In the genomic region with DNA sequence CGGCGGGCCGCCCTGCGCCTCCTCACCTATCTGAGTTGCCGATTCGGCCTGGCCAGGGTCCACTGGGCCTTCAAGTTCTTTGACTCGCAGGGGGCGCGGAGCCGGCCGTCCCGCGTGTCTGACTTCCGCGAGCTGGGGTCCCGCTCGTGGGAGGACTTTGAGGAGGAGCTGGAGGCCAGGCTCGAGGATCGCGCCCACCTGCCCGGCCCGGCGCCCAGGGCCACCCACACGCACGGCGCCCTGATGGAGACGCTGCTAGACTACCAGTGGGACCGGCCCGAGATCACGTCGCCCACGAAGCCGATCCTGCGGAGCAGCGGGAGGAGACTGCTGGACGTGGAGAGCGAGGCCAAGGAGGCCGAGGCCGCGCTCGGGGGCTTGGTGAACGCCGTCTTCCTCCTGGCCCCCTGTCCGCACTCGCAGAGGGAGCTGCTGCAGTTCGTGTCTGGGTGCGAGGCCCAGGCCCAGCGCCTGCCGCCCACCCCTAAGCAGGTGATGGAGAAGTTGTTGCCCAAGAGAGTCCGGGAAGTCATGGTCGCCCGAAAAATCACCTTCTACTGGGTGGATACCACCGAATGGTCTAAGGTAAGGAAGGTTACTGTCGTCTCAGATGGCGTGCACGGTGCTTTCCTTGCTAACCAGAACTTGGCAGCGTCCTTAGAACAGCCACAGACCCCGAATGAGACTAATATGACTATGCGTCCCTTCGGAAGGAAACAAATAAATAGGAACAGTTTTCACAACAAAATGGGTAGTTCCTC, we compare ENCODE assay signal across 1 cellular context.
TF ChIP-seq lines count a peak whose summit lies in the region.

No MANE protein-coding gene starts in this region.

TF ChIP-seq in HEK293, 187 proteins besides CTCF, POLR2A, EP300 and RAD21 (continued from another document and continues in another):
- TF ChIP-seq, protein P1, sequence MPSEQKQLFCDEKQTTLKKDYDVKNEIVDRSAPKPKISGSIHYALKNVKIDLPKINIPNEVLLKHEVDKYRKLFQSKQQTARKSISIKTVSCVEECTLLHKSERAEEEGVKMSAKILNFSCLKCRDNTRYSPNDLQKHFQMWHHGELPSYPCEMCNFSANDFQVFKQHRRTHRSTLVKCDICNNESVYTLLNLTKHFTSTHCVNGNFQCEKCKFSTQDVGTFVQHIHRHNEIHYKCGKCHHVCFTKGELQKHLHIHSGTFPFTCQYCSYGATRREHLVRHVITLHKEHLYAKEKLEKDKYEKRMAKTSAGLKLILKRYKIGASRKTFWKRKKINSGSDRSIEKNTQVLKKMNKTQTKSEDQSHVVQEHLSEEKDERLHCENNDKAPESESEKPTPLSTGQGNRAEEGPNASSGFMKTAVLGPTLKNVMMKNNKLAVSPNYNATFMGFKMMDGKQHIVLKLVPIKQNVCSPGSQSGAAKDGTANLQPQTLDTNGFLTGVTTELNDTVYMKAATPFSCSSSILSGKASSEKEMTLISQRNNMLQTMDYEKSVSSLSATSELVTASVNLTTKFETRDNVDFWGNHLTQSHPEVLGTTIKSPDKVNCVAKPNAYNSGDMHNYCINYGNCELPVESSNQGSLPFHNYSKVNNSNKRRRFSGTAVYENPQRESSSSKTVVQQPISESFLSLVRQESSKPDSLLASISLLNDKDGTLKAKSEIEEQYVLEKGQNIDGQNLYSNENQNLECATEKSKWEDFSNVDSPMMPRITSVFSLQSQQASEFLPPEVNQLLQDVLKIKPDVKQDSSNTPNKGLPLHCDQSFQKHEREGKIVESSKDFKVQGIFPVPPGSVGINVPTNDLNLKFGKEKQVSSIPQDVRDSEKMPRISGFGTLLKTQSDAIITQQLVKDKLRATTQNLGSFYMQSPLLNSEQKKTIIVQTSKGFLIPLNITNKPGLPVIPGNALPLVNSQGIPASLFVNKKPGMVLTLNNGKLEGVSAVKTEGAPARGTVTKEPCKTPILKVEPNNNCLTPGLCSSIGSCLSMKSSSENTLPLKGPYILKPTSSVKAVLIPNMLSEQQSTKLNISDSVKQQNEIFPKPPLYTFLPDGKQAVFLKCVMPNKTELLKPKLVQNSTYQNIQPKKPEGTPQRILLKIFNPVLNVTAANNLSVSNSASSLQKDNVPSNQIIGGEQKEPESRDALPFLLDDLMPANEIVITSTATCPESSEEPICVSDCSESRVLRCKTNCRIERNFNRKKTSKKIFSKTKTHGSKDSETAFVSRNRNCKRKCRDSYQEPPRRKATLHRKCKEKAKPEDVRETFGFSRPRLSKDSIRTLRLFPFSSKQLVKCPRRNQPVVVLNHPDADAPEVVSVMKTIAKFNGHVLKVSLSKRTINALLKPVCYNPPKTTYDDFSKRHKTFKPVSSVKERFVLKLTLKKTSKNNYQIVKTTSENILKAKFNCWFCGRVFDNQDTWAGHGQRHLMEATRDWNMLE (tag by site-specific recombination; conservative IDR thresholded peaks at IDR 0.05; ENCODE audit: low read depth): no peak
- no peak for TF ChIP-seq ZNF621 (tag by site-specific recombination; IDR thresholded peaks at IDR 0.05)
- no peak for TF ChIP-seq ZNF560 (tag by site-specific recombination; IDR thresholded peaks at IDR 0.05; ENCODE audit: borderline replicate concordance)
- TF ChIP-seq, protein P2, sequence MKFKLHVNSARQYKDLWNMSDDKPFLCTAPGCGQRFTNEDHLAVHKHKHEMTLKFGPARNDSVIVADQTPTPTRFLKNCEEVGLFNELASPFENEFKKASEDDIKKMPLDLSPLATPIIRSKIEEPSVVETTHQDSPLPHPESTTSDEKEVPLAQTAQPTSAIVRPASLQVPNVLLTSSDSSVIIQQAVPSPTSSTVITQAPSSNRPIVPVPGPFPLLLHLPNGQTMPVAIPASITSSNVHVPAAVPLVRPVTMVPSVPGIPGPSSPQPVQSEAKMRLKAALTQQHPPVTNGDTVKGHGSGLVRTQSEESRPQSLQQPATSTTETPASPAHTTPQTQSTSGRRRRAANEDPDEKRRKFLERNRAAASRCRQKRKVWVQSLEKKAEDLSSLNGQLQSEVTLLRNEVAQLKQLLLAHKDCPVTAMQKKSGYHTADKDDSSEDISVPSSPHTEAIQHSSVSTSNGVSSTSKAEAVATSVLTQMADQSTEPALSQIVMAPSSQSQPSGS (tag by site-specific recombination; IDR thresholded peaks at IDR 0.05; ENCODE audit: low read depth): no peak
- no peak for TF ChIP-seq ZNF514 (tag by site-specific recombination; IDR thresholded peaks at IDR 0.05)
- TF ChIP-seq, protein P3, sequence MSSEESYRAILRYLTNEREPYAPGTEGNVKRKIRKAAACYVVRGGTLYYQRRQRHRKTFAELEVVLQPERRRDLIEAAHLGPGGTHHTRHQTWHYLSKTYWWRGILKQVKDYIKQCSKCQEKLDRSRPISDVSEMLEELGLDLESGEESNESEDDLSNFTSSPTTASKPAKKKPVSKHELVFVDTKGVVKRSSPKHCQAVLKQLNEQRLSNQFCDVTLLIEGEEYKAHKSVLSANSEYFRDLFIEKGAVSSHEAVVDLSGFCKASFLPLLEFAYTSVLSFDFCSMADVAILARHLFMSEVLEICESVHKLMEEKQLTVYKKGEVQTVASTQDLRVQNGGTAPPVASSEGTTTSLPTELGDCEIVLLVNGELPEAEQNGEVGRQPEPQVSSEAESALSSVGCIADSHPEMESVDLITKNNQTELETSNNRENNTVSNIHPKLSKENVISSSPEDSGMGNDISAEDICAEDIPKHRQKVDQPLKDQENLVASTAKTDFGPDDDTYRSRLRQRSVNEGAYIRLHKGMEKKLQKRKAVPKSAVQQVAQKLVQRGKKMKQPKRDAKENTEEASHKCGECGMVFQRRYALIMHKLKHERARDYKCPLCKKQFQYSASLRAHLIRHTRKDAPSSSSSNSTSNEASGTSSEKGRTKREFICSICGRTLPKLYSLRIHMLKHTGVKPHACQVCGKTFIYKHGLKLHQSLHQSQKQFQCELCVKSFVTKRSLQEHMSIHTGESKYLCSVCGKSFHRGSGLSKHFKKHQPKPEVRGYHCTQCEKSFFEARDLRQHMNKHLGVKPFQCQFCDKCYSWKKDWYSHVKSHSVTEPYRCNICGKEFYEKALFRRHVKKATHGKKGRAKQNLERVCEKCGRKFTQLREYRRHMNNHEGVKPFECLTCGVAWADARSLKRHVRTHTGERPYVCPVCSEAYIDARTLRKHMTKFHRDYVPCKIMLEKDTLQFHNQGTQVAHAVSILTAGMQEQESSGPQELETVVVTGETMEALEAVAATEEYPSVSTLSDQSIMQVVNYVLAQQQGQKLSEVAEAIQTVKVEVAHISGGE (tag by site-specific recombination; conservative IDR thresholded peaks at IDR 0.05; ENCODE audit: low read depth): no peak
- 0 out of 2 replicates have a peak, but pooled peaks have one; percentile 23 for TF ChIP-seq ZBTB7A (tag by site-specific recombination; IDR thresholded peaks at IDR 0.05; ENCODE audit: low read depth)
- TF ChIP-seq, protein P4, sequence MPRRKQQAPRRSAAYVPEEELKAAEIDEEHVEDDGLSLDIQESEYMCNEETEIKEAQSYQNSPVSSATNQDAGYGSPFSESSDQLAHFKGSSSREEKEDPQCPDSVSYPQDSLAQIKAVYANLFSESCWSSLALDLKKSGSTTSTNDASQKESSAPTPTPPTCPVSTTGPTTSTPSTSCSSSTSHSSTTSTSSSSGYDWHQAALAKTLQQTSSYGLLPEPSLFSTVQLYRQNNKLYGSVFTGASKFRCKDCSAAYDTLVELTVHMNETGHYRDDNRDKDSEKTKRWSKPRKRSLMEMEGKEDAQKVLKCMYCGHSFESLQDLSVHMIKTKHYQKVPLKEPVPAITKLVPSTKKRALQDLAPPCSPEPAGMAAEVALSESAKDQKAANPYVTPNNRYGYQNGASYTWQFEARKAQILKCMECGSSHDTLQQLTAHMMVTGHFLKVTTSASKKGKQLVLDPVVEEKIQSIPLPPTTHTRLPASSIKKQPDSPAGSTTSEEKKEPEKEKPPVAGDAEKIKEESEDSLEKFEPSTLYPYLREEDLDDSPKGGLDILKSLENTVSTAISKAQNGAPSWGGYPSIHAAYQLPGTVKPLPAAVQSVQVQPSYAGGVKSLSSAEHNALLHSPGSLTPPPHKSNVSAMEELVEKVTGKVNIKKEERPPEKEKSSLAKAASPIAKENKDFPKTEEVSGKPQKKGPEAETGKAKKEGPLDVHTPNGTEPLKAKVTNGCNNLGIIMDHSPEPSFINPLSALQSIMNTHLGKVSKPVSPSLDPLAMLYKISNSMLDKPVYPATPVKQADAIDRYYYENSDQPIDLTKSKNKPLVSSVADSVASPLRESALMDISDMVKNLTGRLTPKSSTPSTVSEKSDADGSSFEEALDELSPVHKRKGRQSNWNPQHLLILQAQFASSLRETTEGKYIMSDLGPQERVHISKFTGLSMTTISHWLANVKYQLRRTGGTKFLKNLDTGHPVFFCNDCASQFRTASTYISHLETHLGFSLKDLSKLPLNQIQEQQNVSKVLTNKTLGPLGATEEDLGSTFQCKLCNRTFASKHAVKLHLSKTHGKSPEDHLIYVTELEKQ (tag by site-specific recombination; IDR thresholded peaks at IDR 0.05; ENCODE audit: borderline replicate concordance): no peak
- TF ChIP-seq ZNF239 (tag by site-specific recombination; IDR thresholded peaks at IDR 0.05): peak; percentile 9; the same call in 1 of the 2 replicates
- no peak for TF ChIP-seq KLF10 (tag by site-specific recombination; IDR thresholded peaks at IDR 0.05)
- TF ChIP-seq IKZF3 (tag by site-specific recombination; IDR thresholded peaks at IDR 0.05): no peak
- TF ChIP-seq, protein P5, sequence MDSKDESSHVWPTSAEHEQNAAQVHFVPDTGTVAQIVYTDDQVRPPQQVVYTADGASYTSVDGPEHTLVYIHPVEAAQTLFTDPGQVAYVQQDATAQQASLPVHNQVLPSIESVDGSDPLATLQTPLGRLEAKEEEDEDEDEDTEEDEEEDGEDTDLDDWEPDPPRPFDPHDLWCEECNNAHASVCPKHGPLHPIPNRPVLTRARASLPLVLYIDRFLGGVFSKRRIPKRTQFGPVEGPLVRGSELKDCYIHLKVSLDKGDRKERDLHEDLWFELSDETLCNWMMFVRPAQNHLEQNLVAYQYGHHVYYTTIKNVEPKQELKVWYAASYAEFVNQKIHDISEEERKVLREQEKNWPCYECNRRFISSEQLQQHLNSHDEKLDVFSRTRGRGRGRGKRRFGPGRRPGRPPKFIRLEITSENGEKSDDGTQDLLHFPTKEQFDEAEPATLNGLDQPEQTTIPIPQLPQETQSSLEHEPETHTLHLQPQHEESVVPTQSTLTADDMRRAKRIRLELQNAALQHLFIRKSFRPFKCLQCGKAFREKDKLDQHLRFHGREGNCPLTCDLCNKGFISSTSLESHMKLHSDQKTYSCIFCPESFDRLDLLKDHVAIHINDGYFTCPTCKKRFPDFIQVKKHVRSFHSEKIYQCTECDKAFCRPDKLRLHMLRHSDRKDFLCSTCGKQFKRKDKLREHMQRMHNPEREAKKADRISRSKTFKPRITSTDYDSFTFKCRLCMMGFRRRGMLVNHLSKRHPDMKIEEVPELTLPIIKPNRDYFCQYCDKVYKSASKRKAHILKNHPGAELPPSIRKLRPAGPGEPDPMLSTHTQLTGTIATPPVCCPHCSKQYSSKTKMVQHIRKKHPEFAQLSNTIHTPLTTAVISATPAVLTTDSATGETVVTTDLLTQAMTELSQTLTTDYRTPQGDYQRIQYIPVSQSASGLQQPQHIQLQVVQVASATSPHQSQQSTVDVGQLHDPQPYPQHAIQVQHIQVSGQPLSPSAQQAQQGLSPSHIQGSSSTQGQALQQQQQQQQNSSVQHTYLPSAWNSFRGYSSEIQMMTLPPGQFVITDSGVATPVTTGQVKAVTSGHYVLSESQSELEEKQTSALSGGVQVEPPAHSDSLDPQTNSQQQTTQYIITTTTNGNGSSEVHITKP (tag by site-specific recombination; IDR thresholded peaks at IDR 0.05): peak; percentile 49
- no peak; the same call in 1 of the 2 replicates for TF ChIP-seq KLF16 (tag by site-specific recombination; IDR thresholded peaks at IDR 0.05)
- TF ChIP-seq, protein P6, sequence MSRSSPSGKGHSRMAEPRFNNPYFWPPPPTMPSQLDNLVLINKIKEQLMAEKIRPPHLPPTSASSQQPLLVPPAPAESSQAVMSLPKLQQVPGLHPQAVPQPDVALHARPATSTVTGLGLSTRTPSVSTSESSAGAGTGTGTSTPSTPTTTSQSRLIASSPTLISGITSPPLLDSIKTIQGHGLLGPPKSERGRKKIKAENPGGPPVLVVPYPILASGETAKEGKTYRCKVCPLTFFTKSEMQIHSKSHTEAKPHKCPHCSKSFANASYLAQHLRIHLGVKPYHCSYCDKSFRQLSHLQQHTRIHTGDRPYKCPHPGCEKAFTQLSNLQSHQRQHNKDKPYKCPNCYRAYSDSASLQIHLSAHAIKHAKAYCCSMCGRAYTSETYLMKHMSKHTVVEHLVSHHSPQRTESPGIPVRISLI (tag by site-specific recombination; IDR thresholded peaks at IDR 0.05): no peak
- no peak for TF ChIP-seq ZNF354C (tag by site-specific recombination; IDR thresholded peaks at IDR 0.05; ENCODE audit: borderline replicate concordance, low read depth)
- no peak for TF ChIP-seq ZNF211 (tag by site-specific recombination; IDR thresholded peaks at IDR 0.05; ENCODE audit: low read depth)
- TF ChIP-seq OSR2 (tag by site-specific recombination; IDR thresholded peaks at IDR 0.05): no peak
- TF ChIP-seq, protein P7, sequence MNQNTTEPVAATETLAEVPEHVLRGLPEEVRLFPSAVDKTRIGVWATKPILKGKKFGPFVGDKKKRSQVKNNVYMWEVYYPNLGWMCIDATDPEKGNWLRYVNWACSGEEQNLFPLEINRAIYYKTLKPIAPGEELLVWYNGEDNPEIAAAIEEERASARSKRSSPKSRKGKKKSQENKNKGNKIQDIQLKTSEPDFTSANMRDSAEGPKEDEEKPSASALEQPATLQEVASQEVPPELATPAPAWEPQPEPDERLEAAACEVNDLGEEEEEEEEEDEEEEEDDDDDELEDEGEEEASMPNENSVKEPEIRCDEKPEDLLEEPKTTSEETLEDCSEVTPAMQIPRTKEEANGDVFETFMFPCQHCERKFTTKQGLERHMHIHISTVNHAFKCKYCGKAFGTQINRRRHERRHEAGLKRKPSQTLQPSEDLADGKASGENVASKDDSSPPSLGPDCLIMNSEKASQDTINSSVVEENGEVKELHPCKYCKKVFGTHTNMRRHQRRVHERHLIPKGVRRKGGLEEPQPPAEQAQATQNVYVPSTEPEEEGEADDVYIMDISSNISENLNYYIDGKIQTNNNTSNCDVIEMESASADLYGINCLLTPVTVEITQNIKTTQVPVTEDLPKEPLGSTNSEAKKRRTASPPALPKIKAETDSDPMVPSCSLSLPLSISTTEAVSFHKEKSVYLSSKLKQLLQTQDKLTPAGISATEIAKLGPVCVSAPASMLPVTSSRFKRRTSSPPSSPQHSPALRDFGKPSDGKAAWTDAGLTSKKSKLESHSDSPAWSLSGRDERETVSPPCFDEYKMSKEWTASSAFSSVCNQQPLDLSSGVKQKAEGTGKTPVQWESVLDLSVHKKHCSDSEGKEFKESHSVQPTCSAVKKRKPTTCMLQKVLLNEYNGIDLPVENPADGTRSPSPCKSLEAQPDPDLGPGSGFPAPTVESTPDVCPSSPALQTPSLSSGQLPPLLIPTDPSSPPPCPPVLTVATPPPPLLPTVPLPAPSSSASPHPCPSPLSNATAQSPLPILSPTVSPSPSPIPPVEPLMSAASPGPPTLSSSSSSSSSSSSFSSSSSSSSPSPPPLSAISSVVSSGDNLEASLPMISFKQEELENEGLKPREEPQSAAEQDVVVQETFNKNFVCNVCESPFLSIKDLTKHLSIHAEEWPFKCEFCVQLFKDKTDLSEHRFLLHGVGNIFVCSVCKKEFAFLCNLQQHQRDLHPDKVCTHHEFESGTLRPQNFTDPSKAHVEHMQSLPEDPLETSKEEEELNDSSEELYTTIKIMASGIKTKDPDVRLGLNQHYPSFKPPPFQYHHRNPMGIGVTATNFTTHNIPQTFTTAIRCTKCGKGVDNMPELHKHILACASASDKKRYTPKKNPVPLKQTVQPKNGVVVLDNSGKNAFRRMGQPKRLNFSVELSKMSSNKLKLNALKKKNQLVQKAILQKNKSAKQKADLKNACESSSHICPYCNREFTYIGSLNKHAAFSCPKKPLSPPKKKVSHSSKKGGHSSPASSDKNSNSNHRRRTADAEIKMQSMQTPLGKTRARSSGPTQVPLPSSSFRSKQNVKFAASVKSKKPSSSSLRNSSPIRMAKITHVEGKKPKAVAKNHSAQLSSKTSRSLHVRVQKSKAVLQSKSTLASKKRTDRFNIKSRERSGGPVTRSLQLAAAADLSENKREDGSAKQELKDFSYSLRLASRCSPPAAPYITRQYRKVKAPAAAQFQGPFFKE (tag by site-specific recombination; IDR thresholded peaks at IDR 0.05; ENCODE audit: borderline replicate concordance): no peak; the same call in 1 of the 2 replicates
